ENCODE assay signal across 7 cellular contexts in genomic region chr4:104444685-104445084, GRCh38.
"Had no signal": no experiment of that assay in that cellular context is flagged by ENCODE, and none has a peak within 500 bp of the region (broad histone marks: within the 10 kb centered on the region; RNA-seq: fewer than 3 reads in every experiment).

No MANE protein-coding gene starts in this region.

- H3K4me3 ChIP-seq: K562 had no signal

- ATAC-seq: HepG2, K562 had no signal

- H3K27ac ChIP-seq: HL-60, KMS-11 had no signal

- H3K4me2 ChIP-seq: KMS-11 had no signal

- DNase-seq: IMR-90, KBM-7, KG1 had no signal

- H3K9ac ChIP-seq: KMS-11 had no signal
